10 cellular contexts compared by ENCODE assay signal in the genomic region with DNA sequence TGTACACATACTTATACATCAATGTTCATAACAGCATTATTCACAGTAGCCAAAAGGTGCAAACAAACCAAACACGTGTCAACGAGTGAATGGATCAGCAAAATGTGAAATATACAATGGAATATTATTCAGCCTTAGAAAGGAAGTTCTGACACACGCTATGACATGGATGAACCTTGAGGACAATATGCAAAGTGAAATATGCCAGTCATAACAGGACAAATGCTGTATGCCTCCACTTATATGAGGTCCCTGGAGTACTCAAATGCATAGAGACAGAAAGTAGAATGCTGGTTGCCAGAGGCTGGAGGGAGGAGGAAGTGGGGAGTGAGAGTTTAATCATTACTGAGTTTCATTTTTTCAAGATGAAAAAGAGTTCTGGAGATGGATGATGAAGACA. TPM values are rescaled to one million over a fixed set of nuclear protein-coding genes. Genes with fewer than 3 reads are reported as not detected.
A peak's percentile ranks its signal among the peaks of the same experiment; 100 is the strongest.
DNase-seq lines count a peak whose midpoint lies in the region; ATAC-seq, FAIRE-seq and TF ChIP-seq lines count a peak whose summit lies in the region.
"Had no signal": no experiment of that assay in that cellular context is flagged by ENCODE, and none has a peak within 500 bp of the region (broad histone marks: within the 10 kb centered on the region; RNA-seq: fewer than 3 reads in every experiment).

No MANE protein-coding gene starts in this region.

- H4K20me1 ChIP-seq in GM12878 (ENCODE audit: control insufficient read depth, insufficient read depth) = no peaks in the 10 kb centered on the region

- POLR2A ChIA-PET in GM12878 (lab: Charles Lee) = interaction anchor here (0.5 to 2.2 kb wide), 8 partner anchors 17 to 1972 kb away, joined by 3 to 14 read pairs (median 7); no protein-coding TSS in a partner anchor

- TF ChIP-seq CTCF in GM12878 (IDR thresholded peaks at IDR 0.05 in 2 of 3, conservative IDR thresholded peaks at IDR 0.05 in 1 of 3; ENCODE audit: control insufficient read depth in 2 of 3, extremely low read depth in 1 of 3, insufficient read depth in 1 of 3, low read depth in 3 of 3, low read length in 3 of 3) (no peak), mesothelial cell of epicardium (IDR thresholded peaks at IDR 0.05; ENCODE audit: unreplicated experiment) (no peak), ovary (IDR thresholded peaks at IDR 0.05) (no peak)

- peak; percentile 79 to 81 for TF ChIP-seq EP300 in GM12878 (IDR thresholded peaks at IDR 0.05; ENCODE audit: borderline replicate concordance in 1 of 2, control insufficient read depth in 1 of 2, low read depth in 2 of 2, low read length in 2 of 2)
- TF ChIP-seq EP300 in ovary (IDR thresholded peaks at IDR 0.05) = no peak

- peak overlapping the region; percentile 59; the same call in 1 of the 2 replicates for H3K4me2 ChIP-seq in GM12878 (ENCODE audit: control insufficient read depth, insufficient read depth)

- CTCF ChIA-PET in GM12878 (lab: Yijun Ruan, JAX) = interaction anchor here (0.6 to 3.7 kb wide), 11 partner anchors 9 to 240 kb away, joined by 3 to 26 read pairs (median 4); partner anchors contain the start of genes MAS1 and MRPL18

- ATAC-seq in GM18868 (IDR thresholded peaks at IDR 0.05; ENCODE audit: unreplicated experiment) (peak; percentile 88), GM21528 (IDR thresholded peaks at IDR 0.05; ENCODE audit: low FRiP score, unreplicated experiment) (peak; percentile 94), HG03354 (IDR thresholded peaks at IDR 0.05; ENCODE audit: poor library complexity, severe bottlenecking, unreplicated experiment) (peak; percentile 94), GM12878 (peak; percentile 87)
- ATAC-seq: left lobe of liver had no signal

- TF ChIP-seq RAD21 in GM12878 (IDR thresholded peaks at IDR 0.05; ENCODE audit: insufficient read depth, low read depth, low read length) = no peak

- H3K4me3 Mint-ChIP-seq in mesothelial cell of epicardium = no peak overlapping the region

- H3K27ac Mint-ChIP-seq in mesothelial cell of epicardium = no peak overlapping the region

- SMC1A ChIA-PET in GM12878 (lab: Charles Lee; ENCODE audit: uncharacterized antibody, unreplicated experiment) = interaction anchor here (0.9 to 6.8 kb wide), 22 partner anchors 9 to 601 kb away, joined by 3 to 95 read pairs (median 5); partner anchors contain the start of genes IGF2R and MAS1

- WGBS in GM12878 (ENCODE audit: insufficient coverage, insufficient replicate concordance, low lambda C conversion rate, missing lambda C conversion rate) = 0% methylated on average over 3 of the region's 3 CpGs
- WGBS in ovary, 3 donors = 92 to 96% (median 93%) methylated on average over 3 of the region's 3 CpGs

- no peaks in the 10 kb centered on the region for H3K36me3 Mint-ChIP-seq in mesothelial cell of epicardium

- H3K9me3 ChIP-seq in GM12878 (replicated peaks; ENCODE audit: control insufficient read depth, insufficient read depth, low read length) (peaks cover 2% of the 10 kb centered on the region; the same call in 1 of the 3 replicates), ovary (no peaks in the 10 kb centered on the region)

- TF ChIP-seq POLR2A in GM12878 (IDR thresholded peaks at IDR 0.05; ENCODE audit: low read depth, low read length) (no peak), ovary (IDR thresholded peaks at IDR 0.05) (no peak)

- no peak overlapping the region for H3K4me3 ChIP-seq in GM12878
- H3K4me3 ChIP-seq in ovary = no peak overlapping the region

- DNase-seq in GM12878 (ENCODE audit: low read depth, low spot score) (peak; percentile 88), mesothelial cell of epicardium (ENCODE audit: low spot score in 2 of 2, unreplicated experiment in 2 of 2) (no peak), ovary (no peak), superior temporal gyrus (ENCODE audit: extremely low spot score) (no peak), NCI-H446 treated with DMSO at 0.1 percent for 48 hours (lab: John Stamatoyannopoulos, UW) (no peak)

- in situ Hi-C loops in GM12878 (cut with MboI) = no loop called here

- H3K27ac ChIP-seq in GM12878 (ENCODE audit: control insufficient read depth, insufficient read depth) (peak overlapping the region; percentile 77), ovary (no peak overlapping the region)

- intact Hi-C loops in GM12878 (cut with micrococcal nuclease; ENCODE audit: unreplicated experiment) (loop anchor here (2.0 to 5.0 kb wide), 5 partner anchors 18 to 204 kb away; partner anchors contain the start of genes TCP1 and WTAP), ovary (cut with DNase I) (no loop called here)

- peaks cover 38% of the 10 kb centered on the region for H3K27me3 Mint-ChIP-seq in mesothelial cell of epicardium (ENCODE audit: low read depth)

- no TSS peak for BruUV-seq in GM12878 (replicated peaks; lab: Mats Ljungman, UMichigan)

- H3K4me1 ChIP-seq in GM12878 (ENCODE audit: control insufficient read depth, insufficient read depth, low read length) (peaks cover 25% of the 10 kb centered on the region), ovary (ENCODE audit: insufficient read depth) (peaks cover 10% of the 10 kb centered on the region)

- H3K9me3 Mint-ChIP-seq in mesothelial cell of epicardium = peaks cover 9% of the 10 kb centered on the region

- RAD21 ChIA-PET in GM12878 (lab: Charles Lee; ENCODE audit: unreplicated experiment) = interaction anchor here (0.6 to 5.5 kb wide), 18 partner anchors 10 to 204 kb away, joined by 3 to 34 read pairs (median 6); partner anchors contain the start of genes MRPL18, TCP1 and WTAP

- no peak overlapping the region for H3K9ac ChIP-seq in GM12878 (ENCODE audit: control insufficient read depth, insufficient read depth, low read length)

- no peaks in the 10 kb centered on the region for H3K36me3 ChIP-seq in GM12878 (ENCODE audit: control insufficient read depth in 2 of 2, insufficient read depth in 2 of 2, low read length in 1 of 2)
- no peaks in the 10 kb centered on the region for H3K36me3 ChIP-seq in ovary

- H3K27me3 ChIP-seq in GM12878 (replicated peaks in 1 of 2; ENCODE audit: control insufficient read depth in 2 of 2, insufficient read depth in 2 of 2, low read length in 1 of 2) = no peaks in the 10 kb centered on the region
- H3K27me3 ChIP-seq in ovary = no peaks in the 10 kb centered on the region

- no peaks in the 10 kb centered on the region for H3K79me2 ChIP-seq in GM12878 (ENCODE audit: control insufficient read depth, insufficient read depth, low read length)

- peaks cover 12% of the 10 kb centered on the region for H3K4me1 Mint-ChIP-seq in mesothelial cell of epicardium

- no peak overlapping the region for H2AFZ ChIP-seq in GM12878 (ENCODE audit: control insufficient read depth, low read depth, low read length)

- FAIRE-seq in GM12878 (lab: Jason Lieb, UNC) = peak; percentile 7

RNA-seq across cellular contexts. Expression of gene IGF2R, which starts 37.8 kb away (rescaled TPM):
- 139 and 144 TPM in 2 replicates for total RNA-seq in GM12878 (2013; cell fraction: nucleolus; rRNA removed)
- total RNA-seq in GM12878 (2014; rRNA removed) (20.7 and 21.9 TPM in 2 replicates), GM12878 (2014; rRNA removed; fragmentation: Illumina TruSeq; extraction: Trizol) (15.2 and 16.2 TPM in 2 replicates), GM12878 (2021) (36.6 and 40.1 TPM in 2 replicates), mesothelial cell of epicardium (107 to 112 TPM (median 111 TPM) in 3 replicates), ovary (10 to 100 TPM; 32.9 to 70.3 (median 49.2) TPM)
- 15.5 TPM for polyA plus RNA-seq in GM12878 (2011; ENCODE audit: low read depth)
- polyA plus RNA-seq in GM12878 (2011; rRNA removed) (15.1 and 18.5 TPM in 2 replicates), GM12878 (2014; fragmentation: Illumina TruSeq; extraction: Trizol) (27.0 and 29.2 TPM in 2 replicates), GM12878 (2014; fragmentation: Nextera tagmentation; extraction: Ambion mirVana) (1 to 10 TPM in 1 of 2 experiments, under 1 TPM in 1; 1.00 to 1.5 TPM), GM12878 (2014; rRNA removed) (17.3 and 20.1 TPM in 2 replicates), GM12878 (2016; fragmentation: Nextera tagmentation; extraction: Ambion mirVana) (1 to 10 TPM; 4.2 to 5.1 TPM), ovary (100 to 1,000 TPM in 1 of 2 donors, 10 to 100 TPM in 1; 29.3 to 116 TPM)
- 14.1 and 21.9 TPM in 2 replicates for polyA plus RNA-seq in GM12878 (2011; cell fraction: cytosol; rRNA removed)
- 69.3 and 71.8 TPM in 2 replicates for polyA plus RNA-seq in GM12878 (2011; cell fraction: nucleus; rRNA removed)
- polyA plus RNA-seq in GM12878 (2012) = 20.5 and 26.8 TPM in 2 replicates
- polyA minus RNA-seq in GM12878 (2011; rRNA and poly(A)+ RNA removed) = 70.2 and 87.9 TPM in 2 replicates
- 23.8 and 44.1 TPM in 2 replicates for polyA minus RNA-seq in GM12878 (2011; cell fraction: cytosol; rRNA and poly(A)+ RNA removed)
- 111 and 165 TPM in 2 replicates for polyA minus RNA-seq in GM12878 (2011; cell fraction: nucleus; rRNA and poly(A)+ RNA removed)

RNA-seq across cellular contexts. Expression of gene MAS1, which starts 40.3 kb away (rescaled TPM):
- total RNA-seq in GM12878 (2013; cell fraction: nucleolus; rRNA removed) = 0.20 and 0.21 TPM in 2 replicates
- under 0.01 TPM in 1 of 2 replicates, not detected in the other for total RNA-seq in GM12878 (2014; rRNA removed)
- total RNA-seq in GM12878 (2014; rRNA removed; fragmentation: Illumina TruSeq; extraction: Trizol) = not detected in 2 replicates
- total RNA-seq in GM12878 (2021) = not detected in 2 replicates
- not detected for polyA plus RNA-seq in GM12878 (2011; ENCODE audit: low read depth)
- polyA plus RNA-seq in GM12878 (2011; rRNA removed) = 0.07 and 0.08 TPM in 2 replicates
- 0.03 and 0.07 TPM in 2 replicates for polyA plus RNA-seq in GM12878 (2011; cell fraction: cytosol; rRNA removed)
- 0.04 and 0.06 TPM in 2 replicates for polyA plus RNA-seq in GM12878 (2011; cell fraction: nucleus; rRNA removed)
- not detected in 2 replicates for polyA plus RNA-seq in GM12878 (2012)
- polyA plus RNA-seq in GM12878 (2014; fragmentation: Illumina TruSeq; extraction: Trizol) = 0.02 TPM in 1 of 2 replicates, not detected in the other
- not detected for polyA plus RNA-seq in GM12878 (2014; fragmentation: Nextera tagmentation; extraction: Ambion mirVana)
- polyA plus RNA-seq in GM12878 (2014; rRNA removed) = 0.01 TPM in 1 of 2 replicates, not detected in the other
- polyA plus RNA-seq in GM12878 (2016; fragmentation: Nextera tagmentation; extraction: Ambion mirVana) = not detected
- 0.21 and 0.29 TPM in 2 replicates for polyA minus RNA-seq in GM12878 (2011; rRNA and poly(A)+ RNA removed)
- 0.13 TPM in 1 of 2 replicates, not detected in the other for polyA minus RNA-seq in GM12878 (2011; cell fraction: cytosol; rRNA and poly(A)+ RNA removed)
- polyA minus RNA-seq in GM12878 (2011; cell fraction: nucleus; rRNA and poly(A)+ RNA removed) = 0.10 and 0.12 TPM in 2 replicates
- not detected in 3 replicates for total RNA-seq in mesothelial cell of epicardium
- under 1 TPM in 6 of 7 donors, not detected in 1; 0.08 to 0.38 (median 0.10) TPM for total RNA-seq in ovary
- under 1 TPM; 0.04 to 0.32 TPM for polyA plus RNA-seq in ovary
- total RNA-seq: G401, left lobe of liver had no signal
